In genomic region chr2:207828361-207829057, GRCh38 we compare ENCODE assay signal across 1 cellular context.
TF ChIP-seq lines count a peak whose summit lies in the region.

No MANE protein-coding gene starts in this region.

TF ChIP-seq in GM23338, 12 proteins besides CTCF, POLR2A, EP300 and RAD21 (continued from another document):
- no peak for TF ChIP-seq ZNF114 (CRISPR knock-in tag; IDR thresholded peaks at IDR 0.05)
- TF ChIP-seq EZH2phosphoT487 (IDR thresholded peaks at IDR 0.05; ENCODE audit: unreplicated experiment): no peak
- no peak for TF ChIP-seq STAT1 (IDR thresholded peaks at IDR 0.05; ENCODE audit: unreplicated experiment)
- no peak for TF ChIP-seq REST (IDR thresholded peaks at IDR 0.05; ENCODE audit: unreplicated experiment)
- no peak for TF ChIP-seq JUNB (IDR thresholded peaks at IDR 0.05; ENCODE audit: unreplicated experiment)
- TF ChIP-seq CREB1 (CRISPR knock-in tag; IDR thresholded peaks at IDR 0.05; ENCODE audit: low read depth): no peak
- TF ChIP-seq ETS1 (IDR thresholded peaks at IDR 0.05): no peak
- TF ChIP-seq NANOG (IDR thresholded peaks at IDR 0.05; ENCODE audit: borderline replicate concordance): no peak
- TF ChIP-seq POLR2AphosphoS5 (IDR thresholded peaks at IDR 0.05; ENCODE audit: low read depth): no peak
- TF ChIP-seq ZNF331 (CRISPR knock-in tag; IDR thresholded peaks at IDR 0.05; ENCODE audit: low read depth): no peak
